In genomic region chr11:128054323-128054910, GRCh38 we compare ENCODE assay signal across 9 cellular contexts.
A peak's percentile ranks its signal among the peaks of the same experiment; 100 is the strongest.
DNase-seq lines count a peak whose midpoint lies in the region; ATAC-seq, FAIRE-seq and TF ChIP-seq lines count a peak whose summit lies in the region.
"Had no signal": no experiment of that assay in that cellular context is flagged by ENCODE, and none has a peak within 500 bp of the region (broad histone marks: within the 10 kb centered on the region; RNA-seq: fewer than 3 reads in every experiment).

No MANE protein-coding gene starts in this region.

- H3K4me3 ChIP-seq in H7 (ENCODE audit: insufficient read depth, low read depth, low read length): no peak overlapping the region
- H3K4me3 ChIP-seq in gastroesophageal sphincter: no peak overlapping the region

- peaks cover 1% of the 10 kb centered on the region for H3K27me3 Mint-ChIP-seq in memory B cell

- intact Hi-C loops in left cardiac atrium (cut with DNase I): no loop called here

- H3K27ac Mint-ChIP-seq in memory B cell: peak overlapping the region; percentile 79

- TF ChIP-seq CTCF in gastroesophageal sphincter (IDR thresholded peaks at IDR 0.05): no peak

- H3K36me3 ChIP-seq in H7 (replicated peaks; ENCODE audit: control insufficient read depth, insufficient read depth, low read length) (no peaks in the 10 kb centered on the region), gastroesophageal sphincter (no peaks in the 10 kb centered on the region)

- H3K27ac ChIP-seq in gastroesophageal sphincter: no peak overlapping the region

- H3K9me3 Mint-ChIP-seq in memory B cell: no peaks in the 10 kb centered on the region

- H3K36me3 Mint-ChIP-seq in memory B cell: no peaks in the 10 kb centered on the region

- peak; percentile 43 for FAIRE-seq in H54 (lab: Jason Lieb, UNC)

- ATAC-seq in GM18868 (IDR thresholded peaks at IDR 0.05; ENCODE audit: unreplicated experiment) (peak; percentile 67), memory B cell (ENCODE audit: low read depth) (peak; percentile 61), left cardiac atrium (no peak), gastroesophageal sphincter (no peak)

- H3K4me3 Mint-ChIP-seq in memory B cell: peak overlapping the region; percentile 82

- peaks cover 15% of the 10 kb centered on the region for H3K4me1 Mint-ChIP-seq in memory B cell

- TF ChIP-seq EP300 in gastroesophageal sphincter (IDR thresholded peaks at IDR 0.05): no peak

- 77 to 78% methylated on average over 2 of the region's 2 CpGs for WGBS in gastroesophageal sphincter (ENCODE audit: low coverage in 1 of 2), 2 donors

- no peaks in the 10 kb centered on the region for H3K27me3 ChIP-seq in H7 (ENCODE audit: control insufficient read depth, insufficient read depth, low read length)
- H3K27me3 ChIP-seq in gastroesophageal sphincter: no peaks in the 10 kb centered on the region

- no peak for DNase-seq in H54 (ENCODE audit: insufficient read length, low spot score)
- peak; percentile 41 for DNase-seq in NCI-H526 treated with DMSO at 0.1 percent for 48 hours (lab: John Stamatoyannopoulos, UW)
- DNase-seq in memory B cell (ENCODE audit: low spot score in 2 of 2): no peak
- no peak for DNase-seq in H7
- DNase-seq in COLO829 (ENCODE audit: low spot score): no peak
- no peak for DNase-seq in left cardiac atrium
- DNase-seq: activated gamma-delta T cell had no signal

- no peaks in the 10 kb centered on the region for H3K9me3 ChIP-seq in gastroesophageal sphincter

- H3K4me1 ChIP-seq in gastroesophageal sphincter: no peaks in the 10 kb centered on the region

- no peak for TF ChIP-seq POLR2A in H54 (IDR thresholded peaks at IDR 0.05; ENCODE audit: low read depth, low read length)
- TF ChIP-seq POLR2A in gastroesophageal sphincter (IDR thresholded peaks at IDR 0.05): no peak

Comparison
In these comparisons a context has a peak if more than half of its experiments do, and no peak if none do; other contexts are left out.
1. ATAC-seq: peak in GM18868 (single experiment) and memory B cell (single experiment); none in left cardiac atrium (0 of 2) and gastroesophageal sphincter (single experiment).